21 cellular contexts compared by ENCODE assay signal in genomic region chr1:230387296-230387695, GRCh38. TPM values are rescaled to one million over a fixed set of nuclear protein-coding genes. Genes with fewer than 3 reads are reported as not detected.
"Had no signal": no experiment of that assay in that cellular context is flagged by ENCODE, and none has a peak within 500 bp of the region (broad histone marks: within the 10 kb centered on the region; RNA-seq: fewer than 3 reads in every experiment).

No MANE protein-coding gene starts in this region.

- ATAC-seq: K562 had no signal

- H3K4me3 ChIP-seq: K562, SJSA1, SK-N-MC had no signal

- H3K27me3 ChIP-seq: SJSA1 had no signal

- H3K27ac Mint-ChIP-seq: IgD-negative memory B cell had no signal

- H3K4me1 ChIP-seq: SJSA1 had no signal

- H3K9ac ChIP-seq: KMS-11 had no signal

- H3K9me3 ChIP-seq: SJSA1 had no signal

- H3K27ac ChIP-seq: HL-60, KMS-11, SJSA1, SK-N-MC had no signal

- H3K4me1 Mint-ChIP-seq: IgD-negative memory B cell had no signal

- H3K4me3 Mint-ChIP-seq: IgD-negative memory B cell had no signal

- DNase-seq: Kasumi-1, MM.1S, NCI-H1092 treated with DMSO at 0.1 percent for 48 hours, NCI-H1436, NCI-H187, NCI-H2029, NCI-H2081 treated with DMSO at 0.1 percent for 48 hours, NCI-H2227 treated with DMSO at 0.1 percent for 48 hours, NCI-H524, NCI-H526 treated with DMSO at 0.1 percent for 48 hours, NCI-H774, Right ventricle myocardium superior, RPMI8226, SIG-M5 had no signal

- H3K36me3 ChIP-seq: SJSA1 had no signal

RNA-seq across cellular contexts. Expression of gene PGBD5, which starts 38.8 kb away (rescaled TPM):
- total RNA-seq: NCI-H460 had no signal
- polyA plus RNA-seq: IgD-negative memory B cell had no signal
